11 cellular contexts compared by ENCODE assay signal in genomic region chr3:149585401-149585726, GRCh38.
A peak's percentile ranks its signal among the peaks of the same experiment; 100 is the strongest.
DNase-seq lines count a peak whose midpoint lies in the region; ATAC-seq, FAIRE-seq and TF ChIP-seq lines count a peak whose summit lies in the region.
"Had no signal": no experiment of that assay in that cellular context is flagged by ENCODE, and none has a peak within 500 bp of the region (broad histone marks: within the 10 kb centered on the region; RNA-seq: fewer than 3 reads in every experiment).

No MANE protein-coding gene starts in this region.

- H3K27me3 ChIP-seq in lower lobe of right lung (ENCODE audit: low read depth) = no peaks in the 10 kb centered on the region
- H3K27me3 ChIP-seq: gastrocnemius medialis had no signal

- H3K4me3 ChIP-seq in epithelial cell of esophagus (ENCODE audit: low read length) (no peak overlapping the region), lower lobe of right lung (no peak overlapping the region)
- H3K4me3 ChIP-seq: gastrocnemius medialis had no signal

- DNase-seq in epithelial cell of esophagus (ENCODE audit: low read depth) = peak; percentile 13
- DNase-seq in putamen (ENCODE audit: low spot score) = no peak
- no peak for DNase-seq in D721Med (ENCODE audit: insufficient read length, low spot score)
- no peak for DNase-seq in lower lobe of right lung
- DNase-seq in NCI-H510A treated with DMSO at 0.1 percent for 48 hours (lab: John Stamatoyannopoulos, UW) = no peak
- DNase-seq: activated T-cell treated with anti-CD3 and anti-CD28 coated beads, Interleukin-2, amount 50 U/mL, for 4 hours; gastrocnemius medialis; NCI-H446 treated with DMSO at 0.1 percent for 48 hours had no signal

- no peak for FAIRE-seq in D721Med (lab: Jason Lieb, UNC)

- H3K27ac ChIP-seq in lower lobe of right lung = no peak overlapping the region
- H3K27ac ChIP-seq: gastrocnemius medialis had no signal

- H3K9me3 ChIP-seq in lower lobe of right lung = no peaks in the 10 kb centered on the region
- H3K9me3 ChIP-seq: gastrocnemius medialis had no signal

- H3K4me1 ChIP-seq in lower lobe of right lung = peaks cover 53% of the 10 kb centered on the region

- TF ChIP-seq CTCF in epithelial cell of esophagus (IDR thresholded peaks at IDR 0.05; ENCODE audit: insufficient read depth, low read depth, low read length, missing control alignments) (no peak), D721Med (IDR thresholded peaks at IDR 0.05; ENCODE audit: insufficient read depth, missing control alignments) (no peak), lower lobe of right lung (IDR thresholded peaks at IDR 0.05) (no peak)

- no peaks in the 10 kb centered on the region for H3K36me3 ChIP-seq in lower lobe of right lung
- H3K36me3 ChIP-seq: gastrocnemius medialis had no signal

- intact Hi-C loops in lower lobe of right lung (cut with DNase I) = no loop called here

- ATAC-seq in GM18870 (IDR thresholded peaks at IDR 0.05; ENCODE audit: unreplicated experiment) (peak; percentile 92), GM21717 (IDR thresholded peaks at IDR 0.05; ENCODE audit: unreplicated experiment) (peak; percentile 94), HG03175 (IDR thresholded peaks at IDR 0.05; ENCODE audit: unreplicated experiment) (peak; percentile 87), lower lobe of right lung (no peak)
- ATAC-seq: gastrocnemius medialis had no signal

Comparison
In these comparisons a context has a peak if more than half of its experiments do, and no peak if none do; other contexts are left out.
1. ATAC-seq: peak in GM18870 (single experiment), GM21717 (single experiment) and HG03175 (single experiment); none in lower lobe of right lung (0 of 2).